Comparison of ENCODE assay signal across 9 cellular contexts in genomic region chr13:23899555-23899954, GRCh38. TPM values are rescaled to one million over a fixed set of nuclear protein-coding genes. Genes with fewer than 3 reads are reported as not detected.
A peak's percentile ranks its signal among the peaks of the same experiment; 100 is the strongest.
DNase-seq lines count a peak whose midpoint lies in the region; ATAC-seq, FAIRE-seq and TF ChIP-seq lines count a peak whose summit lies in the region.
"Had no signal": no experiment of that assay in that cellular context is flagged by ENCODE, and none has a peak within 500 bp of the region (broad histone marks: within the 10 kb centered on the region; RNA-seq: fewer than 3 reads in every experiment).

No MANE protein-coding gene starts in this region.

- no peaks in the 10 kb centered on the region for H3K9me3 Mint-ChIP-seq in effector memory CD8-positive, alpha-beta T cell
- H3K9me3 Mint-ChIP-seq in naive thymus-derived CD4-positive, alpha-beta T cell, result no peaks in the 10 kb centered on the region

- POLR2A ChIA-PET in naive thymus-derived CD4-positive, alpha-beta T cell (lab: Charles Lee), result no interaction called here

- no peak overlapping the region for H3K27ac Mint-ChIP-seq in effector memory CD8-positive, alpha-beta T cell
- H3K27ac Mint-ChIP-seq in naive thymus-derived CD4-positive, alpha-beta T cell, result no peak overlapping the region

- DNase-seq in GM18507 (ENCODE audit: extremely low spot score, insufficient read length, low read depth) (no peak), SJCRH30 (peak; percentile 38 to 70), NCI-H345 (lab: John Stamatoyannopoulos, UW) (no peak)
- DNase-seq in effector memory CD8-positive, alpha-beta T cell, result peak; percentile 13 to 31 (median 31)
- DNase-seq in naive thymus-derived CD4-positive, alpha-beta T cell, result peak in 5 of 9 donors; percentile 12 to 41 (median 28)
- DNase-seq in activated effector memory CD4-positive, alpha-beta T cell treated with Interleukin-2 at 50 U/mL for 16 hours, result no peak

- peak; percentile 87 for FAIRE-seq in GM18507 (lab: Jason Lieb, UNC)
- FAIRE-seq: frontal cortex had no signal

- H3K27me3 ChIP-seq in SJCRH30, result no peaks in the 10 kb centered on the region
- peaks cover 0 to 10% of the 10 kb centered on the region in 2 donors for H3K27me3 ChIP-seq in naive thymus-derived CD4-positive, alpha-beta T cell (ENCODE audit: control insufficient read depth in 2 of 2, insufficient read depth in 2 of 2, low read length in 2 of 2)

- intact Hi-C loops in naive thymus-derived CD4-positive, alpha-beta T cell (cut with micrococcal nuclease), result loop anchor here in 1 of 2 donors (1.0 kb wide), 2 partner anchors 433 to 492 kb away; no protein-coding TSS in a partner anchor

- CTCF ChIA-PET in naive thymus-derived CD4-positive, alpha-beta T cell (lab: Charles Lee), result interaction anchor here (1.8 kb wide), 1 partner anchor 432 kb away, joined by 6 read pairs; no protein-coding TSS in a partner anchor

- peak; percentile 86 for TF ChIP-seq CTCF in C4-2B (conservative IDR thresholded peaks at IDR 0.05)

- peaks cover 0 to 2% of the 10 kb centered on the region in 2 donors for H3K4me1 Mint-ChIP-seq in effector memory CD8-positive, alpha-beta T cell (ENCODE audit: low read depth in 2 of 2)
- H3K4me1 Mint-ChIP-seq in naive thymus-derived CD4-positive, alpha-beta T cell, result peaks cover 0 to 10% (median 3%) of the 10 kb centered on the region in 7 donors

- no peak overlapping the region for H3K4me3 Mint-ChIP-seq in effector memory CD8-positive, alpha-beta T cell
- H3K4me3 Mint-ChIP-seq in naive thymus-derived CD4-positive, alpha-beta T cell, result no peak overlapping the region

- peaks cover 43 to 57% of the 10 kb centered on the region in 2 donors for H3K27me3 Mint-ChIP-seq in effector memory CD8-positive, alpha-beta T cell
- H3K27me3 Mint-ChIP-seq in naive thymus-derived CD4-positive, alpha-beta T cell, result peaks cover 26 to 42% (median 37%) of the 10 kb centered on the region in 5 donors

- no peak overlapping the region for H3K27ac ChIP-seq in C4-2B
- no peak overlapping the region for H3K27ac ChIP-seq in SJCRH30
- no peak overlapping the region for H3K27ac ChIP-seq in naive thymus-derived CD4-positive, alpha-beta T cell (ENCODE audit: low read depth, low read length)

- H3K4me3 ChIP-seq in SJCRH30, result no peak overlapping the region
- H3K4me3 ChIP-seq in naive thymus-derived CD4-positive, alpha-beta T cell (ENCODE audit: low read length), result no peak overlapping the region

- H3K9me3 ChIP-seq in SJCRH30 (replicated peaks), result no peaks in the 10 kb centered on the region
- H3K9me3 ChIP-seq in naive thymus-derived CD4-positive, alpha-beta T cell (ENCODE audit: control insufficient read depth in 2 of 3, low read length in 3 of 3), result no peaks in the 10 kb centered on the region

- ATAC-seq in effector memory CD8-positive, alpha-beta T cell (replicated peaks), result peak; percentile 72
- ATAC-seq in naive thymus-derived CD4-positive, alpha-beta T cell, result peak; percentile 74
- ATAC-seq in GM21619 (IDR thresholded peaks at IDR 0.05; ENCODE audit: unreplicated experiment), result no peak

- no peaks in the 10 kb centered on the region for H3K36me3 Mint-ChIP-seq in effector memory CD8-positive, alpha-beta T cell (ENCODE audit: insufficient read depth)
- no peaks in the 10 kb centered on the region for H3K36me3 Mint-ChIP-seq in naive thymus-derived CD4-positive, alpha-beta T cell

- no peaks in the 10 kb centered on the region for H3K4me1 ChIP-seq in SJCRH30
- no peaks in the 10 kb centered on the region for H3K4me1 ChIP-seq in naive thymus-derived CD4-positive, alpha-beta T cell (ENCODE audit: control insufficient read depth in 2 of 2, insufficient read depth in 2 of 2, low read length in 2 of 2)

- H3K36me3 ChIP-seq in SJCRH30, result no peaks in the 10 kb centered on the region
- H3K36me3 ChIP-seq in naive thymus-derived CD4-positive, alpha-beta T cell (ENCODE audit: control insufficient read depth in 2 of 3, insufficient read depth in 3 of 3, low read length in 3 of 3), result no peaks in the 10 kb centered on the region

RNA-seq across cellular contexts. Expression of gene C1QTNF9B, which starts 2.3 kb away (rescaled TPM):
- not detected in 2 replicates for total RNA-seq in SJCRH30 (2014; rRNA removed; shearing (Covaris generic))
- not detected for total RNA-seq in naive thymus-derived CD4-positive, alpha-beta T cell
- polyA plus RNA-seq in naive thymus-derived CD4-positive, alpha-beta T cell, result not detected

RNA-seq across cellular contexts. Expression of gene MIPEP, which starts 10.4 kb away (rescaled TPM):
- total RNA-seq in SJCRH30 (2014; rRNA removed; shearing (Covaris generic)), result 11.5 and 18.0 TPM in 2 replicates
- 10 to 100 TPM in 1 of 5 experiments, 1 to 10 TPM in 4; 8.0 to 10.5 (median 9.2) TPM for total RNA-seq in naive thymus-derived CD4-positive, alpha-beta T cell
- 10 to 100 TPM; 19.1 to 20.7 TPM for polyA plus RNA-seq in naive thymus-derived CD4-positive, alpha-beta T cell

Comparison
In these comparisons a context has a peak if more than half of its experiments do, and no peak if none do; other contexts are left out.
1. DNase-seq: peak in SJCRH30 (2 of 2), effector memory CD8-positive, alpha-beta T cell (3 of 3) and naive thymus-derived CD4-positive, alpha-beta T cell (5 of 9); none in GM18507 (single experiment), NCI-H345 (single experiment) and activated effector memory CD4-positive, alpha-beta T cell treated with Interleukin-2 at 50 U/mL for 16 hours (single experiment).